In the genomic region with DNA sequence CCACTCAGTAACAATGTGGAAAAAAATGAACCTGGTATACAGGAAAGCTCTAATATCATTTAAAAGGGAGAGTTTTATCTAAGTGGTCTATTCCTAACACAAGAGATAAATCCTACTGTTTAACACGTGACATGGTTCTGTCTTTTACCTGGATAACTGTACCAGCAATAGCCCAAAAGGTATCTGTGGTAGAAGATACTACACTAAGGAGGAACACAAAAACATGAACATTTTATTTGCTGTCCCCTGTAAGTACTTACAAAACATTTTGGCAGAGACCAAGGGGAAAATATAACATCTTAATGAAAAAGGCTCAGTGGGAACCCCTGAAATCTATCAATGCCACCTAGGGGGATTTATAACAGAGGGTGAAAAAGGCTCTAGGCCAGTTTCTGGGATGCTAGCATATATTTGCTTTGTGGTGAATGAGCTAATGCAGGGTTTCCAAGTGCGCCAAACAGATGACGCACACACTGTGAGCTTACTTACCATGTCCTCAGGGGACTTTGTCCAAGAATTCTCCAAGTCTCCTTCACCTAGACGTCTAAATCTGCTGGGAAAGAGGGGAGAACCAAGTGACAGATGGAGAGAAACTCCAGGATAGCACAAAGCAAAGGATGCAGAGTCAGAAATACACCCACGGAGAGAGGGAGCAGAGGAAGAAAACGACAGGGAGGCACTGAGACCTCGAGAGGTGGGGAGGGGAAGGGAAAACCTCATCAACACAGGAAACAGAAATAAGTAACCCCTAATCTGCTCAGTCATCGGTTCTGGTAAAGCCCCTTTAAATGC, we compare ENCODE assay signal across 13 cellular contexts.
DNase-seq lines count a peak whose midpoint lies in the region; ATAC-seq, FAIRE-seq and TF ChIP-seq lines count a peak whose summit lies in the region.
"Had no signal": no experiment of that assay in that cellular context is flagged by ENCODE, and none has a peak within 500 bp of the region (broad histone marks: within the 10 kb centered on the region; RNA-seq: fewer than 3 reads in every experiment).

No MANE protein-coding gene starts in this region.

- H2AFZ ChIP-seq in keratinocyte (ENCODE audit: control insufficient read depth, low read length), result no peak overlapping the region

- intact Hi-C loops in Right ventricle myocardium inferior (cut with DNase I), result no loop called here

- H3K9me1 ChIP-seq in keratinocyte (ENCODE audit: control insufficient read depth, extremely low read depth, insufficient read depth, low read length), result no peaks in the 10 kb centered on the region

- H3K4me3 Mint-ChIP-seq in HFFc6, result peak overlapping the region; percentile 76; the same call in 1 of the 2 replicates

- TF ChIP-seq CTCF in AG04449 (IDR thresholded peaks at IDR 0.05; ENCODE audit: insufficient read depth, low read length, missing control alignments) (no peak), HFFc6 (IDR thresholded peaks at IDR 0.05) (no peak), keratinocyte (optimal IDR thresholded peaks at IDR 0.05 in 1 of 3, IDR thresholded peaks at IDR 0.05 in 1 of 3, conservative IDR thresholded peaks at IDR 0.05 in 1 of 3; ENCODE audit: extremely low read depth in 1 of 3, insufficient read depth in 2 of 3, low read length in 3 of 3) (no peak)

- POLR2A ChIA-PET in AG04449 (lab: Yijun Ruan, JAX), result no interaction called here

- peak; percentile 46 for FAIRE-seq in keratinocyte (lab: Jason Lieb, UNC)

- H3K27ac ChIP-seq in keratinocyte (ENCODE audit: control insufficient read depth, insufficient read depth, low read length), result no peak overlapping the region
- H3K27ac ChIP-seq: thyroid gland had no signal

- dilution Hi-C loops in keratinocyte (cut with MboI; ENCODE audit: extremely low pct_ligation_motif_present, low sequenced_read_pairs), result no loop called here

- no peaks in the 10 kb centered on the region for H3K27me3 ChIP-seq in keratinocyte (ENCODE audit: control insufficient read depth, extremely low read depth, insufficient read depth, low read length)
- H3K27me3 ChIP-seq: thyroid gland had no signal

- no peaks in the 10 kb centered on the region for H3K4me1 ChIP-seq in keratinocyte (ENCODE audit: control insufficient read depth, extremely low read depth, insufficient read depth, low read length)
- H3K4me1 ChIP-seq: HAP-1, thyroid gland had no signal

- H3K4me3 ChIP-seq in AG04449 (ENCODE audit: low read depth, low read length) (no peak overlapping the region), keratinocyte (ENCODE audit: control insufficient read depth in 2 of 3, extremely low read depth in 1 of 3, insufficient read depth in 2 of 3, low read depth in 1 of 3, low read length in 3 of 3) (no peak overlapping the region)
- H3K4me3 ChIP-seq: HAP-1, thyroid gland had no signal

- peaks cover 3% of the 10 kb centered on the region; the same call in 1 of the 2 replicates for H3K27me3 Mint-ChIP-seq in HFFc6 (ENCODE audit: insufficient read depth)

- no peak overlapping the region for H3K9ac ChIP-seq in keratinocyte (ENCODE audit: control insufficient read depth, extremely low read depth, insufficient read depth, low read length)

- H3K27ac Mint-ChIP-seq in HFFc6, result peak overlapping the region; percentile 95

- peak overlapping the region; percentile 11 for H3K4me2 ChIP-seq in keratinocyte (ENCODE audit: control insufficient read depth, extremely low read depth, insufficient read depth, low read depth, low read length)

- CTCF ChIA-PET in AG04449 (lab: Yijun Ruan, JAX), result interaction anchor here (0.9 to 2.6 kb wide), 4 partner anchors 8 to 348 kb away, joined by 3 to 8 read pairs (median 5); no protein-coding TSS in a partner anchor

- H3K36me3 Mint-ChIP-seq in HFFc6 (ENCODE audit: low read depth), result peaks cover 7% of the 10 kb centered on the region

- H3K36me3 ChIP-seq in keratinocyte (ENCODE audit: control insufficient read depth in 2 of 2, extremely low read depth in 1 of 2, insufficient read depth in 2 of 2, low read length in 2 of 2), result no peaks in the 10 kb centered on the region
- H3K36me3 ChIP-seq: HAP-1, thyroid gland had no signal

- H3K9me3 ChIP-seq in keratinocyte (ENCODE audit: control insufficient read depth, low read depth, low read length), result no peaks in the 10 kb centered on the region
- H3K9me3 ChIP-seq: HAP-1, thyroid gland had no signal

- peaks cover 52% of the 10 kb centered on the region for H3K4me1 Mint-ChIP-seq in HFFc6 (ENCODE audit: low read depth)

- H3K79me2 ChIP-seq in keratinocyte (ENCODE audit: control insufficient read depth, insufficient read depth, low read length), result no peaks in the 10 kb centered on the region

- ATAC-seq in Right ventricle myocardium inferior (no peak), GM19452 (IDR thresholded peaks at IDR 0.05; ENCODE audit: unreplicated experiment) (no peak)

- H4K20me1 ChIP-seq in keratinocyte (ENCODE audit: control insufficient read depth, extremely low read depth, insufficient read depth, low read length), result no peaks in the 10 kb centered on the region

- H3K9me3 Mint-ChIP-seq in HFFc6, result no peaks in the 10 kb centered on the region

- DNase-seq in AG04449 (ENCODE audit: low read depth, low spot score), result peak; percentile 79
- peak; percentile 32 for DNase-seq in HFFc6
- DNase-seq in amniotic stem cell (lab: John Stamatoyannopoulos, UW), result peak; percentile 50
- no peak for DNase-seq in keratinocyte (ENCODE audit: low read depth, low spot score)
- no peak for DNase-seq in cortex of kidney (lab: John Stamatoyannopoulos, UW)
- no peak for DNase-seq in Right ventricle myocardium inferior (ENCODE audit: missing footprints)
- no peak for DNase-seq in activated CD8-positive, alpha-beta memory T cell treated with anti-CD3 and anti-CD28 coated beads for 24 hours
- DNase-seq: activated CD4-positive, alpha-beta T cell treated with anti-CD3 and anti-CD28 coated beads, Interleukin-2, amount 50 U/mL, for 4 hours; NCI-H1105 treated with DMSO at 0.1 percent for 48 hours; stimulated activated CD4-positive, alpha-beta T cell treated with anti-CD3 and anti-CD28 coated beads, Interleukin-4, amount 100 ng/mL, for 1 hour; thyroid gland had no signal

Comparison
In these comparisons a context has a peak if more than half of its experiments do, and no peak if none do; other contexts are left out.
1. DNase-seq: peak in AG04449 (single experiment), HFFc6 (single experiment) and amniotic stem cell (single experiment); none in keratinocyte (single experiment), cortex of kidney (single experiment), Right ventricle myocardium inferior (single experiment) and activated CD8-positive, alpha-beta memory T cell treated with anti-CD3 and anti-CD28 coated beads for 24 hours (single experiment).